In the genomic region with DNA sequence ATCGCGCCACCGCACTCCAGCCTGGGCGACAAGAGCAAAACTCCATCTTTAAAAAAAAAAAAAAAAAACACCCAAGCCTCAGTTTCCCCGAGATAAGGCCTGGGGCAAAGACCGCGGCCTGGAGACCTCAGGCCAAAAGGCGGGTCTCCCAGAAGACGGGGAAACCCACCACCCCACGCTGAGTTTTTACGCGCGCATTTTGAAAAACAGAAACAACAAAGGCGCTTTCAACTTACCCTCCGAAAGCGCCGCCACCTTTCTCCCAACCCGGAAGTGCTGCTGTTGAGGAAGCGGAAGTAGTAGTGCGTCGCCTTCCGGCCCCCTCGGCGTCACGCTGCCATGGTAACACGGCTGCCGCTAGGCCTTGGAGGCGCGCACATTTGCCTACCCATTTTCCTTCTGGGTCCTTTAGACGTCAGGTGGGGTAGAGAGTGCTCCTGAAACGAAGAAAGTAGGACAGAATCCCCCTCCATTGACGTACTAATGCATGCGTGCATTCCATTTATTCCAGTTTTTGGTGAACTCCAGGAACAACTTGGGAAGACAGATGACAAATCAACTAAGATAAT, we compare ENCODE assay signal across 8 cellular contexts. TPM values are rescaled to one million over a fixed set of nuclear protein-coding genes. Genes with fewer than 3 reads are reported as not detected.
DNase-seq lines count a peak whose midpoint lies in the region; ATAC-seq and TF ChIP-seq lines count a peak whose summit lies in the region.

A gene with protein sequence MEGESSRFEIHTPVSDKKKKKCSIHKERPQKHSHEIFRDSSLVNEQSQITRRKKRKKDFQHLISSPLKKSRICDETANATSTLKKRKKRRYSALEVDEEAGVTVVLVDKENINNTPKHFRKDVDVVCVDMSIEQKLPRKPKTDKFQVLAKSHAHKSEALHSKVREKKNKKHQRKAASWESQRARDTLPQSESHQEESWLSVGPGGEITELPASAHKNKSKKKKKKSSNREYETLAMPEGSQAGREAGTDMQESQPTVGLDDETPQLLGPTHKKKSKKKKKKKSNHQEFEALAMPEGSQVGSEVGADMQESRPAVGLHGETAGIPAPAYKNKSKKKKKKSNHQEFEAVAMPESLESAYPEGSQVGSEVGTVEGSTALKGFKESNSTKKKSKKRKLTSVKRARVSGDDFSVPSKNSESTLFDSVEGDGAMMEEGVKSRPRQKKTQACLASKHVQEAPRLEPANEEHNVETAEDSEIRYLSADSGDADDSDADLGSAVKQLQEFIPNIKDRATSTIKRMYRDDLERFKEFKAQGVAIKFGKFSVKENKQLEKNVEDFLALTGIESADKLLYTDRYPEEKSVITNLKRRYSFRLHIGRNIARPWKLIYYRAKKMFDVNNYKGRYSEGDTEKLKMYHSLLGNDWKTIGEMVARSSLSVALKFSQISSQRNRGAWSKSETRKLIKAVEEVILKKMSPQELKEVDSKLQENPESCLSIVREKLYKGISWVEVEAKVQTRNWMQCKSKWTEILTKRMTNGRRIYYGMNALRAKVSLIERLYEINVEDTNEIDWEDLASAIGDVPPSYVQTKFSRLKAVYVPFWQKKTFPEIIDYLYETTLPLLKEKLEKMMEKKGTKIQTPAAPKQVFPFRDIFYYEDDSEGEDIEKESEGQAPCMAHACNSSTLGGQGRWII (minus strand): TSS at position 287 of the 569 bp plus-strand sequence. CDS start 4,019 bp downstream, outside the sequence.

- H3K36me3 ChIP-seq in prostate gland, result no peaks in the 10 kb centered on the region
- peaks cover 12% of the 10 kb centered on the region for H3K36me3 ChIP-seq in upper lobe of right lung

- no peak for TF ChIP-seq POLR2A in prostate gland (IDR thresholded peaks at IDR 0.05)

- peaks cover 10% of the 10 kb centered on the region for H3K4me1 ChIP-seq in prostate gland (replicated peaks)
- peaks cover 30% of the 10 kb centered on the region for H3K4me1 ChIP-seq in upper lobe of right lung

- peaks cover 36% of the 10 kb centered on the region for H3K4me1 Mint-ChIP-seq in T-helper 1 cell treated with Interleukin-12 subunit alpha and Interleukin-12 subunit beta and Interleukin-4 antibody, amounts not matched to agents 30 μg/mL and 1 μg/mL, for 36 hours (ENCODE audit: low read depth)

- under 1% methylated on average over 33 of the region's 33 CpGs for WGBS in prostate gland

- H3K4me3 ChIP-seq in prostate gland (peak within 1 kb of the TSS; percentile 55), upper lobe of right lung (peak within 1 kb of the TSS; percentile 83)

- peaks cover 32% of the 10 kb centered on the region for H3K27me3 Mint-ChIP-seq in T-helper 1 cell treated with Interleukin-12 subunit alpha and Interleukin-12 subunit beta and Interleukin-4 antibody, amounts not matched to agents 30 μg/mL and 1 μg/mL, for 36 hours (ENCODE audit: low read depth)

- in situ Hi-C loops in GM13976 (cut with MboI; ENCODE audit: low sequenced_read_pairs, unreplicated experiment), result no loop called here

- peak within 1 kb of the TSS; percentile 88 for H3K27ac Mint-ChIP-seq in T-helper 1 cell treated with Interleukin-12 subunit alpha and Interleukin-12 subunit beta and Interleukin-4 antibody, amounts not matched to agents 30 μg/mL and 1 μg/mL, for 36 hours

- no peak for TF ChIP-seq CTCF in GM13976 (IDR thresholded peaks at IDR 0.05; ENCODE audit: borderline replicate concordance, control extremely low read depth, extremely low read depth, insufficient read depth, missing control alignments)
- TF ChIP-seq CTCF in prostate gland (IDR thresholded peaks at IDR 0.05), result peak in 1 of 4 experiments; percentile 9
- no peak for TF ChIP-seq CTCF in upper lobe of right lung (IDR thresholded peaks at IDR 0.05)

- H3K9me3 Mint-ChIP-seq in T-helper 1 cell treated with Interleukin-12 subunit alpha and Interleukin-12 subunit beta and Interleukin-4 antibody, amounts not matched to agents 30 μg/mL and 1 μg/mL, for 36 hours, result no peaks in the 10 kb centered on the region

- peak within 1 kb of the TSS; percentile 90 for H3K4me3 Mint-ChIP-seq in T-helper 1 cell treated with Interleukin-12 subunit alpha and Interleukin-12 subunit beta and Interleukin-4 antibody, amounts not matched to agents 30 μg/mL and 1 μg/mL, for 36 hours

- peaks cover 20% of the 10 kb centered on the region for H3K36me3 Mint-ChIP-seq in T-helper 1 cell treated with Interleukin-12 subunit alpha and Interleukin-12 subunit beta and Interleukin-4 antibody, amounts not matched to agents 30 μg/mL and 1 μg/mL, for 36 hours (ENCODE audit: low read depth)

- ATAC-seq in HG02938 (IDR thresholded peaks at IDR 0.05; ENCODE audit: unreplicated experiment) (peak; percentile 65), left ventricle myocardium superior (peak; percentile 69), upper lobe of right lung (peak; percentile 91)

- no peaks in the 10 kb centered on the region for H3K9me3 ChIP-seq in prostate gland
- H3K9me3 ChIP-seq in upper lobe of right lung, result no peaks in the 10 kb centered on the region

- peak within 1 kb of the TSS; percentile 1 to 29 for H3K27ac ChIP-seq in prostate gland
- H3K27ac ChIP-seq in upper lobe of right lung, result peak within 1 kb of the TSS; percentile 32

- intact Hi-C loops in left ventricle myocardium superior (cut with micrococcal nuclease), result no loop called here
- intact Hi-C loops in prostate gland (cut with DNase I), result no loop called here
- intact Hi-C loops in upper lobe of right lung (cut with DNase I), result no loop called here

- peak; percentile 94 for DNase-seq in GM13976 (ENCODE audit: low spot score)
- peak; percentile 1 to 65 for DNase-seq in NCI-H187 (lab: John Stamatoyannopoulos, UW)
- peak; percentile 87 for DNase-seq in amniotic epithelial cell (ENCODE audit: low read depth)
- DNase-seq in left ventricle myocardium superior, result peak; percentile 94
- DNase-seq in prostate gland (ENCODE audit: low spot score), result peak; percentile 80
- DNase-seq in upper lobe of right lung, result peak; percentile 95

- no peaks in the 10 kb centered on the region for H3K27me3 ChIP-seq in prostate gland (replicated peaks; ENCODE audit: insufficient read depth)
- H3K27me3 ChIP-seq in upper lobe of right lung, result peaks cover 18% of the 10 kb centered on the region

RNA-seq across cellular contexts. Expression of the gene that starts here (rescaled TPM):
- 19.8 TPM for total RNA-seq in left ventricle myocardium superior
- 10 to 100 TPM; 11.4 to 13.3 TPM for total RNA-seq in prostate gland
- total RNA-seq in upper lobe of right lung, result 12.1 TPM

Comparison
In these comparisons a context has a peak if more than half of its experiments do, and no peak if none do; other contexts are left out.
1. Peak in every context shown above with its lines: DNase-seq, ATAC-seq, H3K4me3 ChIP-seq and H3K27ac ChIP-seq.
2. DNase-seq: peak in every context shown above with its lines; median percentile 95 in upper lobe of right lung; 94 in GM13976; 94 in left ventricle myocardium superior; 87 in amniotic epithelial cell; 80 in prostate gland; 33 in NCI-H187.